Comparison of ENCODE assay signal across 1 cellular context in the genomic region with DNA sequence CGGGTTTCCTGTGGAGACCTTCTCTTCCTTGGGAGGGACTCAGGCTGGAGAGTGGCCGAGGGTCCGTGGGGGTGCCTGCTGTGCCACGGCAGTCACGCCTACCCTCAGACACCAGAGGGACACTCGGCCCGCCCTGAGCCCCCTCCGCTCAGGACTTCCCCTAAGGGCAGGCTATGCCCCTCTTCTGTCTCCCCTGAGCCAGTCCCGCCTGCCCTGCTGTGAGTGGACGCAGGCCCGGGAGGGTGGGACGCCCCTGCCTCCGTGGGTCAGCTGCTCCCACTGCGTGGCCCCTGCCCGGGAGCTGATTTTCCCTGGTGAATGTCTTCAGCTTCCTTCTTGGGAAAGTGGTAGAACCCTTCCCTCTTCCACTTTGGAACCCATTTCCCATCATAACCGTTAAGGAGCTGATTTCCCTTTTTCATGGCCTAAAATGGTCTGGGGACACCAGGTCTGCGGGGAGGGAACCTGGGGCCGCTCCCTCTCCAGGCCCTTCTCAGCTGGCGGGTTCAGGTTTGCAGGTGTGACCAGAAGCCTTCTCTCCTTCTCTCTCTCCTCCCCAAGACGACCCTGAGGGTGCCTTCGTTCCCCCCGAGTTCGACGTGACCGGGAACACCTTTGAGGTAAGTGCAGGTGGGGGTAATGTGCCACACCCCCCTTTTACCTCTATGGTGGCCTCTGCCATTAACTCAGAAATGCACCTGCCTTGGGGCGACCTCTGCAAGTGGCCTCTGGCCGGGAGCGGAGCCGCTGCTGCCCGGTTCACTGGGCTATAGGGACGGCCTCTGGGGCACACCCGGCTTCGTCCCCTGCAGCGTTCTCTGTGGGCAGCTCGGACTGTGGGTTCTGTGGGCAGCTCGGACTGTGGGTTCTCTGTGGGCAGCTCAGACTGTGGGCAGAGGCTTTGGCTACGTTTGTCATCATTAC.
TF ChIP-seq lines count a peak whose summit lies in the region.

No MANE protein-coding gene starts in this region.

TF ChIP-seq in WTC11, 78 proteins besides CTCF, POLR2A, EP300 and RAD21 (continued from another document):
- TF ChIP-seq, protein P1, sequence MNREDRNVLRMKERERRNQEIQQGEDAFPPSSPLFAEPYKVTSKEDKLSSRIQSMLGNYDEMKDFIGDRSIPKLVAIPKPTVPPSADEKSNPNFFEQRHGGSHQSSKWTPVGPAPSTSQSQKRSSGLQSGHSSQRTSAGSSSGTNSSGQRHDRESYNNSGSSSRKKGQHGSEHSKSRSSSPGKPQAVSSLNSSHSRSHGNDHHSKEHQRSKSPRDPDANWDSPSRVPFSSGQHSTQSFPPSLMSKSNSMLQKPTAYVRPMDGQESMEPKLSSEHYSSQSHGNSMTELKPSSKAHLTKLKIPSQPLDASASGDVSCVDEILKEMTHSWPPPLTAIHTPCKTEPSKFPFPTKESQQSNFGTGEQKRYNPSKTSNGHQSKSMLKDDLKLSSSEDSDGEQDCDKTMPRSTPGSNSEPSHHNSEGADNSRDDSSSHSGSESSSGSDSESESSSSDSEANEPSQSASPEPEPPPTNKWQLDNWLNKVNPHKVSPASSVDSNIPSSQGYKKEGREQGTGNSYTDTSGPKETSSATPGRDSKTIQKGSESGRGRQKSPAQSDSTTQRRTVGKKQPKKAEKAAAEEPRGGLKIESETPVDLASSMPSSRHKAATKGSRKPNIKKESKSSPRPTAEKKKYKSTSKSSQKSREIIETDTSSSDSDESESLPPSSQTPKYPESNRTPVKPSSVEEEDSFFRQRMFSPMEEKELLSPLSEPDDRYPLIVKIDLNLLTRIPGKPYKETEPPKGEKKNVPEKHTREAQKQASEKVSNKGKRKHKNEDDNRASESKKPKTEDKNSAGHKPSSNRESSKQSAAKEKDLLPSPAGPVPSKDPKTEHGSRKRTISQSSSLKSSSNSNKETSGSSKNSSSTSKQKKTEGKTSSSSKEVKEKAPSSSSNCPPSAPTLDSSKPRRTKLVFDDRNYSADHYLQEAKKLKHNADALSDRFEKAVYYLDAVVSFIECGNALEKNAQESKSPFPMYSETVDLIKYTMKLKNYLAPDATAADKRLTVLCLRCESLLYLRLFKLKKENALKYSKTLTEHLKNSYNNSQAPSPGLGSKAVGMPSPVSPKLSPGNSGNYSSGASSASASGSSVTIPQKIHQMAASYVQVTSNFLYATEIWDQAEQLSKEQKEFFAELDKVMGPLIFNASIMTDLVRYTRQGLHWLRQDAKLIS (CRISPR knock-in tag; IDR thresholded peaks at IDR 0.05; ENCODE audit: borderline replicate concordance) = no peak
- TF ChIP-seq GTF2I (CRISPR knock-in tag; conservative IDR thresholded peaks at IDR 0.05) (no peak), ZNF138 (CRISPR knock-in tag; conservative IDR thresholded peaks at IDR 0.05) (no peak), NFYB (CRISPR knock-in tag; conservative IDR thresholded peaks at IDR 0.05; ENCODE audit: low read depth) (no peak), SOX15 (CRISPR knock-in tag; IDR thresholded peaks at IDR 0.05) (no peak), ZNF219 (CRISPR knock-in tag; IDR thresholded peaks at IDR 0.05; ENCODE audit: borderline replicate concordance) (no peak), ZNF425 (CRISPR knock-in tag; conservative IDR thresholded peaks at IDR 0.05) (no peak), ZNF263 (CRISPR knock-in tag; IDR thresholded peaks at IDR 0.05; ENCODE audit: low read depth) (no peak), AR (CRISPR knock-in tag; IDR thresholded peaks at IDR 0.05) (no peak)
- TF ChIP-seq, protein P2, sequence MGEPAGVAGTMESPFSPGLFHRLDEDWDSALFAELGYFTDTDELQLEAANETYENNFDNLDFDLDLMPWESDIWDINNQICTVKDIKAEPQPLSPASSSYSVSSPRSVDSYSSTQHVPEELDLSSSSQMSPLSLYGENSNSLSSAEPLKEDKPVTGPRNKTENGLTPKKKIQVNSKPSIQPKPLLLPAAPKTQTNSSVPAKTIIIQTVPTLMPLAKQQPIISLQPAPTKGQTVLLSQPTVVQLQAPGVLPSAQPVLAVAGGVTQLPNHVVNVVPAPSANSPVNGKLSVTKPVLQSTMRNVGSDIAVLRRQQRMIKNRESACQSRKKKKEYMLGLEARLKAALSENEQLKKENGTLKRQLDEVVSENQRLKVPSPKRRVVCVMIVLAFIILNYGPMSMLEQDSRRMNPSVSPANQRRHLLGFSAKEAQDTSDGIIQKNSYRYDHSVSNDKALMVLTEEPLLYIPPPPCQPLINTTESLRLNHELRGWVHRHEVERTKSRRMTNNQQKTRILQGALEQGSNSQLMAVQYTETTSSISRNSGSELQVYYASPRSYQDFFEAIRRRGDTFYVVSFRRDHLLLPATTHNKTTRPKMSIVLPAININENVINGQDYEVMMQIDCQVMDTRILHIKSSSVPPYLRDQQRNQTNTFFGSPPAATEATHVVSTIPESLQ (CRISPR knock-in tag; IDR thresholded peaks at IDR 0.05) = no peak
- TF ChIP-seq, protein P3, sequence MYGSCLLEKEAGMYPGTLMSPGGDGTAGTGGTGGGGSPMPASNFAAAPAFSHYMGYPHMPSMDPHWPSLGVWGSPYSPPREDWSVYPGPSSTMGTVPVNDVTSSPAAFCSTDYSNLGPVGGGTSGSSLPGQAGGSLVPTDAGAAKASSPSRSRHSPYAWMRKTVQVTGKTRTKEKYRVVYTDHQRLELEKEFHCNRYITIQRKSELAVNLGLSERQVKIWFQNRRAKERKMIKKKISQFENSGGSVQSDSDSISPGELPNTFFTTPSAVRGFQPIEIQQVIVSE (CRISPR knock-in tag; IDR thresholded peaks at IDR 0.05; ENCODE audit: borderline replicate concordance) = no peak
- TF ChIP-seq, protein P4, sequence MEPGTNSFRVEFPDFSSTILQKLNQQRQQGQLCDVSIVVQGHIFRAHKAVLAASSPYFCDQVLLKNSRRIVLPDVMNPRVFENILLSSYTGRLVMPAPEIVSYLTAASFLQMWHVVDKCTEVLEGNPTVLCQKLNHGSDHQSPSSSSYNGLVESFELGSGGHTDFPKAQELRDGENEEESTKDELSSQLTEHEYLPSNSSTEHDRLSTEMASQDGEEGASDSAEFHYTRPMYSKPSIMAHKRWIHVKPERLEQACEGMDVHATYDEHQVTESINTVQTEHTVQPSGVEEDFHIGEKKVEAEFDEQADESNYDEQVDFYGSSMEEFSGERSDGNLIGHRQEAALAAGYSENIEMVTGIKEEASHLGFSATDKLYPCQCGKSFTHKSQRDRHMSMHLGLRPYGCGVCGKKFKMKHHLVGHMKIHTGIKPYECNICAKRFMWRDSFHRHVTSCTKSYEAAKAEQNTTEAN (CRISPR knock-in tag; IDR thresholded peaks at IDR 0.05) = no peak
